In genomic region chr20:47574616-47575401, GRCh38 we compare ENCODE assay signal across 9 cellular contexts.
A peak's percentile ranks its signal among the peaks of the same experiment; 100 is the strongest.
DNase-seq lines count a peak whose midpoint lies in the region; ATAC-seq and TF ChIP-seq lines count a peak whose summit lies in the region.
"Had no signal": no experiment of that assay in that cellular context is flagged by ENCODE, and none has a peak within 500 bp of the region (broad histone marks: within the 10 kb centered on the region; RNA-seq: fewer than 3 reads in every experiment).

No MANE protein-coding gene starts in this region.

- peaks cover 64% of the 10 kb centered on the region for H3F3A ChIP-seq in PC-9 (ENCODE audit: insufficient read depth, low read depth)

- H3K9me3 ChIP-seq in PC-9 (ENCODE audit: insufficient read depth, low read depth) = peaks cover 4% of the 10 kb centered on the region

- no peaks in the 10 kb centered on the region; the same call in 1 of the 2 replicates for H4K20me1 ChIP-seq in PC-9 (ENCODE audit: insufficient read depth)

- no peaks in the 10 kb centered on the region for H3K9me2 ChIP-seq in PC-9 (ENCODE audit: insufficient read depth)

- peak overlapping the region; percentile 43; the same call in 1 of the 2 replicates for H3K27ac ChIP-seq in PC-9

- H3K4me1 Mint-ChIP-seq in HFFc6 (ENCODE audit: low read depth) = peaks cover 53% of the 10 kb centered on the region

- POLR2A ChIA-PET in PC-9 (lab: Charles Lee; ENCODE audit: unreplicated experiment) = interaction anchor here (0.6 kb wide), 1 partner anchor 620 kb away, joined by 6 read pairs; no protein-coding TSS in a partner anchor

- DNase-seq in Ammon's horn (ENCODE audit: low spot score) (peak; percentile 29), HFFc6 (no peak), PC-9 (no peak), foreskin melanocyte (peak; percentile 43), KG1 (lab: John Stamatoyannopoulos, UW) (no peak), omental fat pad (ENCODE audit: low spot score) (no peak), NCI-H524 treated with DMSO at 0.1 percent for 48 hours (lab: John Stamatoyannopoulos, UW) (no peak)
- DNase-seq in activated CD4-positive, CD25-positive, alpha-beta regulatory T cell treated with anti-CD3 and anti-CD28 coated beads, Interleukin-2, amount 50 U/mL, for 72 hours = no peak
- DNase-seq: activated T-cell treated with anti-CD3 and anti-CD28 coated beads, Interleukin-2, amount 50 U/mL, for 72 hours had no signal

- H3K9me3 Mint-ChIP-seq in HFFc6 = peaks cover 10% of the 10 kb centered on the region

- CTCF ChIA-PET in PC-9 (lab: Charles Lee) = interaction anchor here (1.3 kb wide), 1 partner anchor 300 kb away, joined by 3 read pairs; no protein-coding TSS in a partner anchor

- intact Hi-C loops in PC-9 (cut with micrococcal nuclease; ENCODE audit: unreplicated experiment) = loop anchor here (5.0 kb wide), 2 partner anchors 37 to 73 kb away; partner anchors contain the start of gene NCOA3

- H3K4me1 ChIP-seq in PC-9 (replicated peaks; ENCODE audit: insufficient read depth) = peaks cover 67% of the 10 kb centered on the region

- peak overlapping the region; percentile 52 for H3K4me3 Mint-ChIP-seq in HFFc6

- peaks cover 18% of the 10 kb centered on the region for H3K36me3 Mint-ChIP-seq in HFFc6 (ENCODE audit: low read depth)

- H3K27me3 Mint-ChIP-seq in HFFc6 (ENCODE audit: insufficient read depth) = no peaks in the 10 kb centered on the region

- H3K27ac Mint-ChIP-seq in HFFc6 = peak overlapping the region; percentile 71

- TF ChIP-seq CTCF in HFFc6 (IDR thresholded peaks at IDR 0.05) (no peak), PC-9 (conservative IDR thresholded peaks at IDR 0.05) (no peak), omental fat pad (IDR thresholded peaks at IDR 0.05) (no peak)

- ATAC-seq in omental fat pad (ENCODE audit: low FRiP score) = no peak
- ATAC-seq: activated T-cell treated with anti-CD3 and anti-CD28 coated beads, Interleukin-2, amount 50 U/mL, for 72 hours had no signal

- peaks cover 26% of the 10 kb centered on the region for H3K36me3 ChIP-seq in PC-9 (ENCODE audit: low read depth)

- no TSS peak for BruUV-seq in PC-9 (replicated peaks; lab: Mats Ljungman, UMichigan)

- peaks cover 100% of the 10 kb centered on the region for H3K79me2 ChIP-seq in PC-9 (ENCODE audit: low read depth)

- peak overlapping the region; percentile 76 for H3K4me2 ChIP-seq in PC-9

- H2AFZ ChIP-seq in PC-9 = no peak overlapping the region

- no peak overlapping the region for H3K4me3 ChIP-seq in PC-9

- H3K27me3 ChIP-seq in PC-9 (ENCODE audit: insufficient read depth, low read depth) = no peaks in the 10 kb centered on the region

Comparison
In these comparisons a context has a peak if more than half of its experiments do, and no peak if none do; other contexts are left out.
1. DNase-seq: peak in Ammon's horn (single experiment) and foreskin melanocyte (single experiment); none in HFFc6 (single experiment), PC-9 (0 of 2), KG1 (single experiment), omental fat pad (single experiment), NCI-H524 treated with DMSO at 0.1 percent for 48 hours (single experiment) and activated CD4-positive, CD25-positive, alpha-beta regulatory T cell treated with anti-CD3 and anti-CD28 coated beads, Interleukin-2, amount 50 U/mL, for 72 hours (single experiment).